19 cellular contexts compared by ENCODE assay signal in genomic region chr10:78330884-78331283, GRCh38.
DNase-seq lines count a peak whose midpoint lies in the region; ATAC-seq, FAIRE-seq and TF ChIP-seq lines count a peak whose summit lies in the region.
"Had no signal": no experiment of that assay in that cellular context is flagged by ENCODE, and none has a peak within 500 bp of the region (broad histone marks: within the 10 kb centered on the region; RNA-seq: fewer than 3 reads in every experiment).

No MANE protein-coding gene starts in this region.

- H3K9me3 Mint-ChIP-seq in mesothelial cell of epicardium (peaks cover 15% of the 10 kb centered on the region), type B pancreatic cell (peaks cover 7% of the 10 kb centered on the region)

- no peak overlapping the region for H2BK120ac ChIP-seq in H1 (replicated peaks; ENCODE audit: low read depth, low read length)

- H3K27ac Mint-ChIP-seq in mesothelial cell of epicardium: peak overlapping the region; percentile 60
- H3K27ac Mint-ChIP-seq in type B pancreatic cell: no peak overlapping the region
- H3K27ac Mint-ChIP-seq: CD4-positive, CD25-positive, alpha-beta regulatory T cell; H9 had no signal

- H3K9ac ChIP-seq in H1 (replicated peaks in 1 of 4; ENCODE audit: extremely low read depth in 1 of 4, low read depth in 3 of 4, low read length in 3 of 4) (no peak overlapping the region), rectal smooth muscle tissue (ENCODE audit: low read length) (no peak overlapping the region)

- no peak overlapping the region for H3K23ac ChIP-seq in H1 (ENCODE audit: insufficient read length)

- no peaks in the 10 kb centered on the region for H3K79me2 ChIP-seq in H1 (ENCODE audit: control insufficient read depth in 1 of 2, insufficient read depth in 2 of 2, low read length in 2 of 2)

- no peak overlapping the region for H3K18ac ChIP-seq in H1 (ENCODE audit: extremely low read depth, low read length)

- peaks cover 9% of the 10 kb centered on the region for H3K36me3 Mint-ChIP-seq in mesothelial cell of epicardium
- H3K36me3 Mint-ChIP-seq in type B pancreatic cell: no peaks in the 10 kb centered on the region
- H3K36me3 Mint-ChIP-seq: CD4-positive, CD25-positive, alpha-beta regulatory T cell had no signal

- no peak overlapping the region for H2AK5ac ChIP-seq in H1 (ENCODE audit: low read depth, low read length)

- peaks cover 0 to 3% of the 10 kb centered on the region in 2 experiments; a peak in 1 of 4 replicates for H3K9me3 ChIP-seq in H1 (ENCODE audit: insufficient read depth in 2 of 2, low read depth in 1 of 2, low read length in 1 of 2)

- TF ChIP-seq EP300 in H1 (IDR thresholded peaks at IDR 0.05; ENCODE audit: borderline replicate concordance in 1 of 2, low read depth in 2 of 2, low read length in 2 of 2): no peak

- H3K4me3 Mint-ChIP-seq in mesothelial cell of epicardium: no peak overlapping the region
- no peak overlapping the region for H3K4me3 Mint-ChIP-seq in type B pancreatic cell
- H3K4me3 Mint-ChIP-seq: CD4-positive, CD25-positive, alpha-beta regulatory T cell; H9 had no signal

- no peak overlapping the region for H4K5ac ChIP-seq in H1 (ENCODE audit: insufficient read length, low read depth, low read length)

- TF ChIP-seq POLR2A in H1 (IDR thresholded peaks at IDR 0.05; ENCODE audit: control extremely low read depth in 1 of 2, low read depth in 2 of 2, low read length in 2 of 2): no peak

- no peak overlapping the region for H2BK20ac ChIP-seq in H1 (ENCODE audit: low read length)

- TF ChIP-seq RAD21 in H1 (IDR thresholded peaks at IDR 0.05 in 1 of 2, conservative IDR thresholded peaks at IDR 0.05 in 1 of 2; ENCODE audit: low read depth in 2 of 2, low read length in 2 of 2): no peak

- H3K36me3 ChIP-seq in H1 (ENCODE audit: control insufficient read depth in 2 of 4, insufficient read depth in 4 of 4, low read length in 3 of 4) (no peaks in the 10 kb centered on the region), rectal smooth muscle tissue (ENCODE audit: control insufficient read depth, insufficient read depth, low read length) (no peaks in the 10 kb centered on the region)

- POLR2A ChIA-PET in H1 (lab: Charles Lee; ENCODE audit: partially characterized antibody): no interaction called here

- no peak overlapping the region for H3K4ac ChIP-seq in H1 (replicated peaks; ENCODE audit: insufficient read length, low read depth, low read length)

- H4K20me1 ChIP-seq in H1 (replicated peaks in 1 of 2; ENCODE audit: control insufficient read depth in 1 of 2, insufficient read depth in 2 of 2, low read length in 2 of 2): no peaks in the 10 kb centered on the region

- no peak overlapping the region for H3K4me3 ChIP-seq in H1 (ENCODE audit: extremely low read depth in 1 of 4, insufficient read depth in 2 of 4, low read depth in 3 of 4, low read length in 4 of 4)
- no peak overlapping the region for H3K4me3 ChIP-seq in rectal smooth muscle tissue (ENCODE audit: low read length)

- no peaks in the 10 kb centered on the region for H3K27me3 Mint-ChIP-seq in mesothelial cell of epicardium (ENCODE audit: low read depth)
- H3K27me3 Mint-ChIP-seq in type B pancreatic cell: peaks cover 7% of the 10 kb centered on the region

- H2AFZ ChIP-seq in H1 (ENCODE audit: low read length): no peak overlapping the region

- TF ChIP-seq CTCF in H1 (IDR thresholded peaks at IDR 0.05; ENCODE audit: control extremely low read depth in 1 of 3, insufficient read depth in 1 of 3, low read depth in 1 of 3, low read length in 3 of 3) (no peak), mesothelial cell of epicardium (IDR thresholded peaks at IDR 0.05; ENCODE audit: unreplicated experiment) (no peak), type B pancreatic cell (conservative IDR thresholded peaks at IDR 0.05) (no peak)

- H3K27ac ChIP-seq in H1 (ENCODE audit: low read depth, low read length): no peak overlapping the region
- peak overlapping the region; percentile 88 for H3K27ac ChIP-seq in rectal smooth muscle tissue (ENCODE audit: low read depth, low read length)

- H2BK12ac ChIP-seq in H1 (ENCODE audit: low read depth, low read length): no peak overlapping the region

- ATAC-seq in GM21526 (IDR thresholded peaks at IDR 0.05; ENCODE audit: low FRiP score, unreplicated experiment): no peak

- H3K4me1 ChIP-seq in H1 (replicated peaks in 1 of 4; ENCODE audit: control insufficient read depth in 3 of 4, insufficient read depth in 4 of 4, low read length in 3 of 4) (peaks cover 0 to 3% (median 0%) of the 10 kb centered on the region in 4 experiments; a peak in 2 of 7 replicates), rectal smooth muscle tissue (ENCODE audit: control insufficient read depth, insufficient read depth, low read length) (peaks cover 27% of the 10 kb centered on the region)

- no peak overlapping the region for H4K8ac ChIP-seq in H1 (ENCODE audit: extremely low read depth, insufficient read depth, low read length)

- WGBS in H1 (ENCODE audit: extremely low coverage in 1 of 2, insufficient coverage in 1 of 2, insufficient read length in 1 of 2, insufficient replicate concordance in 2 of 2, low coverage in 1 of 2, low lambda C conversion rate in 2 of 2, missing lambda C conversion rate in 1 of 2), 2 experiments: 96% methylated on average over 4 of the region's 4 CpGs; no CpG with 5 or more reads in 1 of the 2 experiments

- no peak for FAIRE-seq in H1 (lab: Jason Lieb, UNC)
- FAIRE-seq: GM12892, GM19239 had no signal

- H3K79me1 ChIP-seq in H1 (ENCODE audit: low read depth, low read length): no peaks in the 10 kb centered on the region

- H3K27me3 ChIP-seq in H1 (replicated peaks in 1 of 4; ENCODE audit: control insufficient read depth in 3 of 4, extremely low read depth in 1 of 4, insufficient read depth in 3 of 4, low read length in 3 of 4): no peaks in the 10 kb centered on the region
- no peaks in the 10 kb centered on the region for H3K27me3 ChIP-seq in rectal smooth muscle tissue (ENCODE audit: control insufficient read depth, insufficient read depth, low read length)

- DNase-seq in H1 (ENCODE audit: low read depth in 1 of 2, low spot score in 2 of 2) (no peak), mesothelial cell of epicardium (ENCODE audit: low spot score in 2 of 2, unreplicated experiment in 2 of 2) (no peak), type B pancreatic cell (ENCODE audit: extremely low spot score, unreplicated experiment) (peak; percentile 27), cerebellum (ENCODE audit: low spot score) (no peak), NCI-H128 (lab: John Stamatoyannopoulos, UW; ENCODE audit: unreplicated experiment) (no peak)
- DNase-seq: ACHN; CD4-positive, CD25-positive, alpha-beta regulatory T cell; DND-41; GDM1; MM.1S; NCI-H1105 treated with DMSO at 0.1 percent for 48 hours; NCI-H187 treated with DMSO at 0.1 percent for 48 hours; NCI-H2171; NCI-H82 had no signal

- no peak overlapping the region; a peak in 1 of 4 replicates for H3K4me2 ChIP-seq in H1 (ENCODE audit: insufficient read depth in 1 of 2, low read depth in 2 of 2, low read length in 2 of 2)

- 0 out of 2 replicates have a peak overlapping the region, but pooled peaks have one; percentile 29 for H2BK15ac ChIP-seq in H1 (ENCODE audit: low read length)

- CTCF ChIA-PET in H1 (lab: Charles Lee; ENCODE audit: partially characterized antibody): no interaction called here

- no peak overlapping the region for H4K91ac ChIP-seq in H1 (replicated peaks; ENCODE audit: insufficient read length, low read length)

- H2BK5ac ChIP-seq in H1 (ENCODE audit: low read depth, low read length): no peak overlapping the region

- H3K23me2 ChIP-seq in H1 (ENCODE audit: low read depth, low read length): no peaks in the 10 kb centered on the region

- no peak overlapping the region for H3K14ac ChIP-seq in H1 (ENCODE audit: insufficient read length)

- H3K4me1 Mint-ChIP-seq in mesothelial cell of epicardium (peaks cover 16% of the 10 kb centered on the region), type B pancreatic cell (ENCODE audit: unreplicated experiment) (peaks cover 28% of the 10 kb centered on the region)
- H3K4me1 Mint-ChIP-seq: CD4-positive, CD25-positive, alpha-beta regulatory T cell had no signal

- no peak overlapping the region for H3K56ac ChIP-seq in H1 (replicated peaks; ENCODE audit: insufficient read length, low read depth, low read length)

TF ChIP-seq in H1, 55 proteins besides CTCF, POLR2A, EP300 and RAD21:
- no peak for TF ChIP-seq KDM1A (IDR thresholded peaks at IDR 0.05; ENCODE audit: borderline replicate concordance, low read length)
